12 cellular contexts compared by ENCODE assay signal in the genomic region with DNA sequence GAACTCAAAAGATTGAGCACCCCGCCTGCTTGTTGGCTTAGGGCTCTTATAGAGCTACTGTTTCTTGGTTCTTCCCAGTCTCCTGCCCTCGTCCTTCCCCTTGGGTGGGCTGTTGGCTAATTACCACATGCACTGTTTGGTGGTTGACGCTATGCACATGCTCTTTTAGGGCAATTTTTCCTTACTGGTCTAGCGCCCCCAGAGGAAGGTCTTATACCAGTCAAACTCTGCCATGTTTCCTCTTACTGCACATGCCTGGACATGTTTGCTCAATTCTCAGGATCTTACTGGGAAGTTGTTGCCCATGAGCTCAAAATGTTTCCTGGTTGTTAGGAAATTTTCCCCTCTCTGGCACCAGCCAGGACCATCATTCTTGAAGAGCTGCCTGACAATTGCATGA.
DNase-seq lines count a peak whose midpoint lies in the region; ATAC-seq, FAIRE-seq and TF ChIP-seq lines count a peak whose summit lies in the region.
"Had no signal": no experiment of that assay in that cellular context is flagged by ENCODE, and none has a peak within 500 bp of the region (broad histone marks: within the 10 kb centered on the region; RNA-seq: fewer than 3 reads in every experiment).

No MANE protein-coding gene starts in this region.

- no peaks in the 10 kb centered on the region for H3K9me2 ChIP-seq in OCI-LY7 (ENCODE audit: insufficient read depth, low read length)

- POLR2A ChIA-PET in OCI-LY7 (lab: Charles Lee): interaction anchor here (0.6 kb wide), 1 partner anchor 141 kb away, joined by 4 read pairs; no protein-coding TSS in a partner anchor

- DNase-seq in CMK (ENCODE audit: low read depth) (peak; percentile 1), H54 (ENCODE audit: insufficient read length, low spot score) (peak; percentile 10), OCI-LY7 (ENCODE audit: low spot score) (peak; percentile 20), fibroblast of mammary gland (ENCODE audit: low read depth) (peak; percentile 31), body of pancreas (no peak)
- no peak for DNase-seq in NK-92 treated with Interleukin-12 subunit alpha and Interleukin-12 subunit beta, amount 100 ng/mL, for 24 hours (lab: John Stamatoyannopoulos, UW)
- DNase-seq: activated CD4-positive, alpha-beta T cell treated with anti-CD3 and anti-CD28 coated beads for 1 hour; H7; NCI-H1105 treated with DMSO at 0.1 percent for 48 hours had no signal

- intact Hi-C loops in OCI-LY7 (cut with micrococcal nuclease; ENCODE audit: unreplicated experiment): no loop called here
- intact Hi-C loops in body of pancreas (cut with DNase I): no loop called here

- WGBS in body of pancreas, 2 donors: 67 to 83% methylated on average over 4 of the region's 4 CpGs

- H3K79me2 ChIP-seq in OCI-LY7 (ENCODE audit: insufficient read depth, low read depth, low read length): no peaks in the 10 kb centered on the region
- H3K79me2 ChIP-seq: hepatocyte had no signal

- no peaks in the 10 kb centered on the region for H3K36me3 ChIP-seq in OCI-LY7 (ENCODE audit: insufficient read depth, low read length)
- no peaks in the 10 kb centered on the region for H3K36me3 ChIP-seq in body of pancreas (replicated peaks in 1 of 2; ENCODE audit: insufficient read depth in 1 of 2, low read depth in 2 of 2)
- H3K36me3 ChIP-seq: tibial nerve had no signal

- no peak overlapping the region for H3K4me2 ChIP-seq in OCI-LY7 (ENCODE audit: low read length)
- H3K4me2 ChIP-seq: hepatocyte had no signal

- no peak overlapping the region for H3K4me3 ChIP-seq in OCI-LY7 (ENCODE audit: low read depth, low read length, poor library complexity, severe bottlenecking)
- no peak overlapping the region for H3K4me3 ChIP-seq in fibroblast of mammary gland (ENCODE audit: control insufficient read depth, low read depth, low read length)
- no peak overlapping the region for H3K4me3 ChIP-seq in body of pancreas
- H3K4me3 ChIP-seq: hepatocyte, tibial nerve had no signal

- CTCF ChIA-PET in OCI-LY7 (lab: Charles Lee; ENCODE audit: unreplicated experiment): interaction anchor here (0.8 kb wide), 1 partner anchor 29 kb away, joined by 3 read pairs; no protein-coding TSS in a partner anchor

- H4K20me1 ChIP-seq in OCI-LY7 (ENCODE audit: insufficient read depth, low read length): no peaks in the 10 kb centered on the region

- TF ChIP-seq CTCF in OCI-LY7 (conservative IDR thresholded peaks at IDR 0.05; ENCODE audit: low read length) (peak; percentile 81), fibroblast of mammary gland (conservative IDR thresholded peaks at IDR 0.05; ENCODE audit: control insufficient read depth, insufficient read depth, low read depth, low read length) (peak; percentile 45), body of pancreas (IDR thresholded peaks at IDR 0.05) (no peak)

- H3K27me3 ChIP-seq in body of pancreas: no peaks in the 10 kb centered on the region
- H3K27me3 ChIP-seq: hepatocyte, tibial nerve had no signal

- ATAC-seq in body of pancreas (no peak), HG02973 (IDR thresholded peaks at IDR 0.05; ENCODE audit: unreplicated experiment) (no peak)

- H3K4me1 ChIP-seq in OCI-LY7 (ENCODE audit: insufficient read depth, low read length, poor library complexity, severe bottlenecking) (no peaks in the 10 kb centered on the region), body of pancreas (no peaks in the 10 kb centered on the region)
- H3K4me1 ChIP-seq: tibial nerve had no signal

- BruUV-seq in OCI-LY7 (replicated peaks; lab: Mats Ljungman, UMichigan): no TSS peak

- H3K27ac ChIP-seq in OCI-LY7 (ENCODE audit: low read depth, low read length, poor library complexity, severe bottlenecking) (no peak overlapping the region), body of pancreas (no peak overlapping the region)
- H3K27ac ChIP-seq: hepatocyte, tibial nerve had no signal

- no peak overlapping the region for H2AFZ ChIP-seq in OCI-LY7 (ENCODE audit: low read length)
- H2AFZ ChIP-seq: hepatocyte had no signal

- FAIRE-seq in H54 (lab: Jason Lieb, UNC): no peak

- TF ChIP-seq POLR2A in H54 (IDR thresholded peaks at IDR 0.05; ENCODE audit: low read depth, low read length) (no peak), body of pancreas (IDR thresholded peaks at IDR 0.05) (no peak)

- H3K9me3 ChIP-seq in OCI-LY7 (ENCODE audit: low read length) (no peaks in the 10 kb centered on the region), body of pancreas (peaks cover 0 to 6% (median 0%) of the 10 kb centered on the region in 3 donors)
- H3K9me3 ChIP-seq: tibial nerve had no signal

Comparison
In these comparisons a context has a peak if more than half of its experiments do, and no peak if none do; other contexts are left out.
1. DNase-seq: peak in CMK (single experiment), H54 (single experiment), OCI-LY7 (single experiment) and fibroblast of mammary gland (single experiment); none in NK-92 treated with Interleukin-12 subunit alpha and Interleukin-12 subunit beta, amount 100 ng/mL, for 24 hours (single experiment) and body of pancreas (0 of 4).
2. CTCF ChIP-seq: peak in OCI-LY7 (single experiment) and fibroblast of mammary gland (single experiment); none in body of pancreas (0 of 7).